Comparison of ENCODE assay signal across 10 cellular contexts in the genomic region with DNA sequence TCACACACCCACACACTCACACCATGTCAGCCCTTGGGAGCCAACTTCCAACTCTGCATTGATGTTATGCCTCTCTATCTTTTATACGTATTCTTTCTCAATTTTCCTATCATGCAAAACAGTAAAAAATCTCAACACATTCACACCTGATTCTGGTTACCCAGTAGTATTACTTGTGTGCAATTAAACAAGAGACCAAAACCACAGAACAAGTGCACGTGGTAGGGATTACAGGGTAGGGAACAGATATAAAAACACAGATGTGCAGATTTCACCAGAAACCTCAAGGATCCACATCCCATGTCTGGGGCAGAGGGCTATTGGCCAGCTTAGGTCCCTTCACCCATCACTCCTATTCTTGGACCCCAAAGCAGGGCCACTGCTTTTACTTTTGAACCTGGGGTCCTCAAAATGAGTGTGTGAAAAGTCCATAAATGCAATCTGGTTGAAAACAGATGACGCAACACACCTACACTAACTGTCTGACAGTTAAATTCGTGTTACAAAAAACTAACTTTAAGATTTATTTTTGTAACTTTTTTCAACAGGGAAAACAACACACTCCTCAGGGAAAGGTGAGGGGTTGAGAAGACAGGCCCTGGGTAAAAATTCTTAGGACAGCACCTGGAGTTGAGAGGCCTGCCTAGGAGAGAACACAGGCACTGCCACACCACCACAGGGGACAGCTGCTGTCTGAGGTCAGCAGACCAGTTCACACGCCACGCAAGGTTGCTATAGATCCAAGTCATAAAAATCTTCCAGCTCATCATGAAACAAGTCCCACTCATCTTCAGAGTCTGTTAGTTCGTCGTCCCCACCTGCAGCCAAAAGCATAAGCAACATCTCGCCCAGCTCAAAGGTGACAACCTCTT. TPM values are rescaled to one million over a fixed set of nuclear protein-coding genes. Genes with fewer than 3 reads are reported as not detected.
DNase-seq lines count a peak whose midpoint lies in the region; ATAC-seq and TF ChIP-seq lines count a peak whose summit lies in the region.
"Not testable (repeated sequence)": the region's sequence is repeated elsewhere in the genome, so short reads cannot be mapped to it uniquely, and the experiment has no call there.
"Had no signal": no experiment of that assay in that cellular context is flagged by ENCODE, and none has a peak within 500 bp of the region (broad histone marks: within the 10 kb centered on the region; RNA-seq: fewer than 3 reads in every experiment).

No MANE protein-coding gene starts in this region.

- ATAC-seq in DND-41 (ENCODE audit: insufficient read depth, low read depth): peak; percentile 47; the same call in 1 of the 3 replicates
- not testable (repeated sequence) for ATAC-seq in activated naive CD8-positive, alpha-beta T cell treated with anti-CD3 and anti-CD28 coated beads, Interleukin-2, amount 10 ng/mL, durations not matched to agents 7 days and 5 days (ENCODE audit: low read depth)

- H3K27ac Mint-ChIP-seq in activated CD4-positive, alpha-beta T cell treated with anti-CD3 and anti-CD28 coated beads, Interleukin-2, amount 10 ng/mL, durations not matched to agents 24 days and 14 days: peak overlapping the region; percentile 54
- peak overlapping the region; percentile 36 for H3K27ac Mint-ChIP-seq in activated naive CD8-positive, alpha-beta T cell treated with anti-CD3 and anti-CD28 coated beads, Interleukin-2, amount 10 ng/mL, durations not matched to agents 7 days and 5 days
- H3K27ac Mint-ChIP-seq in progenitor cell of endocrine pancreas: peak overlapping the region; percentile 79

- not testable (repeated sequence) for H3K27me3 ChIP-seq in DND-41 (ENCODE audit: insufficient read depth, low read length, poor library complexity); OCI-LY3 (ENCODE audit: low read depth, low read length); iPS-20b (ENCODE audit: insufficient read depth, low read length)

- H3K27ac ChIP-seq in DND-41 (ENCODE audit: low read length); OCI-LY3 (ENCODE audit: low read length): not testable (repeated sequence)
- H3K27ac ChIP-seq in iPS-20b (ENCODE audit: low read length): peak overlapping the region; percentile 26

- H3K36me3 ChIP-seq in DND-41 (ENCODE audit: insufficient read depth, low read length) (peaks cover 60% of the 10 kb centered on the region), OCI-LY3 (replicated peaks; ENCODE audit: low read depth, low read length) (peaks cover 52% of the 10 kb centered on the region), iPS-20b (ENCODE audit: insufficient read depth, low read depth, low read length) (peaks cover 63% of the 10 kb centered on the region)

- H3K4me1 Mint-ChIP-seq in activated CD4-positive, alpha-beta T cell treated with anti-CD3 and anti-CD28 coated beads, Interleukin-2, amount 10 ng/mL, durations not matched to agents 24 days and 14 days: peaks cover 36% of the 10 kb centered on the region
- peaks cover 26% of the 10 kb centered on the region for H3K4me1 Mint-ChIP-seq in activated naive CD8-positive, alpha-beta T cell treated with anti-CD3 and anti-CD28 coated beads, Interleukin-2, amount 10 ng/mL, durations not matched to agents 7 days and 5 days
- peaks cover 18% of the 10 kb centered on the region for H3K4me1 Mint-ChIP-seq in progenitor cell of endocrine pancreas (ENCODE audit: low read depth)

- H3K36me3 Mint-ChIP-seq in activated CD4-positive, alpha-beta T cell treated with anti-CD3 and anti-CD28 coated beads, Interleukin-2, amount 10 ng/mL, durations not matched to agents 24 days and 14 days (ENCODE audit: low read depth): peaks cover 52% of the 10 kb centered on the region
- H3K36me3 Mint-ChIP-seq in activated naive CD8-positive, alpha-beta T cell treated with anti-CD3 and anti-CD28 coated beads, Interleukin-2, amount 10 ng/mL, durations not matched to agents 7 days and 5 days: peaks cover 41% of the 10 kb centered on the region
- peaks cover 37% of the 10 kb centered on the region for H3K36me3 Mint-ChIP-seq in progenitor cell of endocrine pancreas (ENCODE audit: insufficient read depth)

- not testable (repeated sequence) for H3K9me3 Mint-ChIP-seq in activated CD4-positive, alpha-beta T cell treated with anti-CD3 and anti-CD28 coated beads, Interleukin-2, amount 10 ng/mL, durations not matched to agents 24 days and 14 days; activated naive CD8-positive, alpha-beta T cell treated with anti-CD3 and anti-CD28 coated beads, Interleukin-2, amount 10 ng/mL, durations not matched to agents 7 days and 5 days; progenitor cell of endocrine pancreas (ENCODE audit: low read depth)

- POLR2A ChIA-PET in activated naive CD8-positive, alpha-beta T cell treated with anti-CD3 and anti-CD28 coated beads, Interleukin-2, amount 10 ng/mL, durations not matched to agents 7 days and 5 days (lab: Charles Lee): not testable (repeated sequence)

- not testable (repeated sequence) for H3K4me1 ChIP-seq in DND-41 (ENCODE audit: insufficient read depth, low read length)
- H3K4me1 ChIP-seq in OCI-LY3 (ENCODE audit: low read length): peaks cover 23% of the 10 kb centered on the region
- peaks cover 39% of the 10 kb centered on the region for H3K4me1 ChIP-seq in iPS-20b (ENCODE audit: insufficient read depth, low read length)

- not testable (repeated sequence) for H3K9me3 ChIP-seq in DND-41 (ENCODE audit: insufficient read depth, low read length, severe bottlenecking); OCI-LY3 (ENCODE audit: insufficient read depth, low read length); iPS-20b (ENCODE audit: insufficient read depth, low read depth, low read length)

- DNase-seq in DND-41; activated CD4-positive, alpha-beta T cell treated with anti-CD3 and anti-CD28 coated beads, Interleukin-2, amount 10 ng/mL, durations not matched to agents 24 days and 14 days; activated naive CD8-positive, alpha-beta T cell treated with anti-CD3 and anti-CD28 coated beads, Interleukin-2, amount 10 ng/mL, durations not matched to agents 7 days and 5 days; progenitor cell of endocrine pancreas (ENCODE audit: low spot score, unreplicated experiment): not testable (repeated sequence)
- DNase-seq in activated T-cell treated with anti-CD3 and anti-CD28 coated beads, Interleukin-2, amount 50 U/mL, for 48 hours: peak; percentile 34 to 44

- not testable (repeated sequence) for H3K9ac ChIP-seq in DND-41 (ENCODE audit: low read depth, low read length); OCI-LY3 (ENCODE audit: low read length); iPS-20b (ENCODE audit: low read depth, low read length)

- not testable (repeated sequence) for H4K20me1 ChIP-seq in DND-41 (ENCODE audit: insufficient read depth, low read length)
- H4K20me1 ChIP-seq in OCI-LY3 (ENCODE audit: insufficient read depth, low read length): peaks cover 46% of the 10 kb centered on the region

- not testable (repeated sequence) for H2AFZ ChIP-seq in DND-41 (ENCODE audit: low read depth, low read length); OCI-LY3 (ENCODE audit: low read depth, low read length)

- not testable (repeated sequence) for H3K27me3 Mint-ChIP-seq in activated CD4-positive, alpha-beta T cell treated with anti-CD3 and anti-CD28 coated beads, Interleukin-2, amount 10 ng/mL, durations not matched to agents 24 days and 14 days; activated naive CD8-positive, alpha-beta T cell treated with anti-CD3 and anti-CD28 coated beads, Interleukin-2, amount 10 ng/mL, durations not matched to agents 7 days and 5 days; progenitor cell of endocrine pancreas

- not testable (repeated sequence) for H3K4me3 Mint-ChIP-seq in activated CD4-positive, alpha-beta T cell treated with anti-CD3 and anti-CD28 coated beads, Interleukin-2, amount 10 ng/mL, durations not matched to agents 24 days and 14 days; activated naive CD8-positive, alpha-beta T cell treated with anti-CD3 and anti-CD28 coated beads, Interleukin-2, amount 10 ng/mL, durations not matched to agents 7 days and 5 days; progenitor cell of endocrine pancreas (ENCODE audit: low read depth)

- intact Hi-C loops in activated CD4-positive, alpha-beta T cell treated with anti-CD3 and anti-CD28 coated beads, Interleukin-2, amount 10 ng/mL, durations not matched to agents 24 days and 14 days (cut with micrococcal nuclease): not testable (repeated sequence)

- H3K79me2 ChIP-seq in DND-41 (ENCODE audit: insufficient read depth, low read length); OCI-LY3 (ENCODE audit: low read length): not testable (repeated sequence)

- not testable (repeated sequence) for H3K4me3 ChIP-seq in DND-41 (ENCODE audit: low read depth in 1 of 2, low read length in 2 of 2); OCI-LY3 (ENCODE audit: low read length); iPS-20b (ENCODE audit: low read length)

- TF ChIP-seq CTCF in DND-41 (IDR thresholded peaks at IDR 0.05; ENCODE audit: borderline replicate concordance, extremely low read depth, low read length, poor library complexity, severe bottlenecking); OCI-LY3 (IDR thresholded peaks at IDR 0.05; ENCODE audit: low read depth, low read length); progenitor cell of endocrine pancreas (IDR thresholded peaks at IDR 0.05; ENCODE audit: unreplicated experiment): not testable (repeated sequence)

- H3K4me2 ChIP-seq in DND-41 (ENCODE audit: insufficient read depth, low read length): not testable (repeated sequence)
- H3K4me2 ChIP-seq in OCI-LY3 (ENCODE audit: low read length): peak overlapping the region; percentile 3; the same call in 1 of the 2 replicates

RNA-seq across cellular contexts. Expression of a gene that starts 25.3 kb away (rescaled TPM):
- 59.7 and 67.5 TPM in 2 replicates for total RNA-seq in activated CD4-positive, alpha-beta T cell treated with anti-CD3 and anti-CD28 coated beads, Interleukin-2, amount 10 ng/mL, durations not matched to agents 24 days and 14 days
- total RNA-seq in activated naive CD8-positive, alpha-beta T cell treated with anti-CD3 and anti-CD28 coated beads, Interleukin-2, amount 10 ng/mL, durations not matched to agents 7 days and 5 days: 100 to 1,000 TPM in 1 of 2 experiments, 10 to 100 TPM in 1; 97.2 to 105 TPM
- total RNA-seq in progenitor cell of endocrine pancreas: 94.0 and 99.4 TPM in 2 replicates

RNA-seq across cellular contexts. Expression of a gene that starts 50.2 kb away (rescaled TPM):
- total RNA-seq in activated CD4-positive, alpha-beta T cell treated with anti-CD3 and anti-CD28 coated beads, Interleukin-2, amount 10 ng/mL, durations not matched to agents 24 days and 14 days: 23.0 and 24.4 TPM in 2 replicates
- 1 to 10 TPM; 8.1 to 9.1 TPM for total RNA-seq in activated naive CD8-positive, alpha-beta T cell treated with anti-CD3 and anti-CD28 coated beads, Interleukin-2, amount 10 ng/mL, durations not matched to agents 7 days and 5 days
- total RNA-seq in progenitor cell of endocrine pancreas: 12.2 and 14.0 TPM in 2 replicates
- total RNA-seq: chondrocyte, Daoy, glomerular endothelial cell had no signal

RNA-seq across cellular contexts. Expression of a gene that starts 55.7 kb away (rescaled TPM):
- 162 and 167 TPM in 2 replicates for total RNA-seq in activated CD4-positive, alpha-beta T cell treated with anti-CD3 and anti-CD28 coated beads, Interleukin-2, amount 10 ng/mL, durations not matched to agents 24 days and 14 days
- 10 to 100 TPM; 33.6 to 37.7 TPM for total RNA-seq in activated naive CD8-positive, alpha-beta T cell treated with anti-CD3 and anti-CD28 coated beads, Interleukin-2, amount 10 ng/mL, durations not matched to agents 7 days and 5 days
- 62.3 and 66.5 TPM in 2 replicates for total RNA-seq in progenitor cell of endocrine pancreas
